11 cellular contexts compared by ENCODE assay signal in genomic region chr17:59558953-59559352, GRCh38. TPM values are rescaled to one million over a fixed set of nuclear protein-coding genes. Genes with fewer than 3 reads are reported as not detected.
DNase-seq lines count a peak whose midpoint lies in the region; ATAC-seq and TF ChIP-seq lines count a peak whose summit lies in the region.
"Had no signal": no experiment of that assay in that cellular context is flagged by ENCODE, and none has a peak within 500 bp of the region (broad histone marks: within the 10 kb centered on the region; RNA-seq: fewer than 3 reads in every experiment).

No MANE protein-coding gene starts in this region.

- intact Hi-C loops in CD4-positive, alpha-beta T cell (cut with DNase I, micrococcal nuclease) = no loop called here

- TF ChIP-seq CTCF in MM.1S (IDR thresholded peaks at IDR 0.05; ENCODE audit: low read length) = peak; percentile 19
- TF ChIP-seq CTCF in osteocyte (IDR thresholded peaks at IDR 0.05) = peak; percentile 59
- no peak for TF ChIP-seq CTCF in CD4-positive, alpha-beta T cell (IDR thresholded peaks at IDR 0.05)

- ATAC-seq in CD4-positive, alpha-beta T cell (ENCODE audit: poor library complexity) = no peak
- ATAC-seq in HG02798 (IDR thresholded peaks at IDR 0.05; ENCODE audit: poor library complexity, unreplicated experiment) (no peak), HG03097 (IDR thresholded peaks at IDR 0.05; ENCODE audit: low FRiP score, unreplicated experiment) (no peak)

- peaks cover 39% of the 10 kb centered on the region for H3K27me3 Mint-ChIP-seq in osteocyte (ENCODE audit: unreplicated experiment)
- no peaks in the 10 kb centered on the region for H3K27me3 Mint-ChIP-seq in CD4-positive, alpha-beta T cell

- no peak overlapping the region for H3K4me3 ChIP-seq in MM.1S (ENCODE audit: low read length)
- H3K4me3 ChIP-seq: SK-N-MC had no signal

- no peaks in the 10 kb centered on the region for H3K9me3 ChIP-seq in MM.1S (replicated peaks; ENCODE audit: insufficient read depth, low read length)
- no peaks in the 10 kb centered on the region for H3K9me3 ChIP-seq in CD4-positive, alpha-beta T cell (ENCODE audit: control insufficient read depth, low read length)

- H3K27ac ChIP-seq in MM.1S (ENCODE audit: low read length) = no peak overlapping the region
- H3K27ac ChIP-seq in CD4-positive, alpha-beta T cell (ENCODE audit: low read depth, low read length) = no peak overlapping the region
- H3K27ac ChIP-seq: SK-N-MC had no signal

- CTCF ChIA-PET in CD4-positive, alpha-beta T cell (lab: Charles Lee) = interaction anchor here (0.9 to 1.5 kb wide), 2 partner anchors 12 to 37 kb away, joined by 3 to 5 read pairs; no protein-coding TSS in a partner anchor

- no peaks in the 10 kb centered on the region for H3K36me3 Mint-ChIP-seq in osteocyte (ENCODE audit: unreplicated experiment)
- H3K36me3 Mint-ChIP-seq in CD4-positive, alpha-beta T cell (ENCODE audit: low read depth) = no peaks in the 10 kb centered on the region

- no peaks in the 10 kb centered on the region for H3K36me3 ChIP-seq in MM.1S (replicated peaks; ENCODE audit: insufficient read depth, low read length)

- DNase-seq in EH (ENCODE audit: low read depth) (peak; percentile 11), MM.1S (no peak), dedifferentiated amniotic fluid mesenchymal stem cell (ENCODE audit: extremely low spot score) (peak; percentile 36), osteocyte (ENCODE audit: extremely low spot score, unreplicated experiment) (no peak), DMS153 treated with DMSO at 0.1 percent for 48 hours (lab: John Stamatoyannopoulos, UW; ENCODE audit: unreplicated experiment) (no peak)
- DNase-seq in CD4-positive, alpha-beta T cell = no peak
- DNase-seq: NCI-H1436 treated with DMSO at 0.1 percent for 48 hours had no signal

- H3K4me3 Mint-ChIP-seq in osteocyte (ENCODE audit: unreplicated experiment) = no peak overlapping the region
- H3K4me3 Mint-ChIP-seq in CD4-positive, alpha-beta T cell = no peak overlapping the region
- H3K4me3 Mint-ChIP-seq: central memory CD8-positive, alpha-beta T cell had no signal

- H3K4me2 ChIP-seq in MM.1S (ENCODE audit: low read depth, low read length) = no peak overlapping the region

- POLR2A ChIA-PET in CD4-positive, alpha-beta T cell (lab: Charles Lee) = interaction anchor here (0.9 kb wide), 1 partner anchor 61 kb away, joined by 3 read pairs; the partner anchor contains the start of gene CLTC

- H3K27me3 ChIP-seq in MM.1S (replicated peaks; ENCODE audit: insufficient read depth, low read length) = no peaks in the 10 kb centered on the region
- H3K27me3 ChIP-seq in CD4-positive, alpha-beta T cell (ENCODE audit: control insufficient read depth, insufficient read depth, low read length) = no peaks in the 10 kb centered on the region

- H3K4me1 ChIP-seq in MM.1S (ENCODE audit: low read length) = no peaks in the 10 kb centered on the region

- H3K9ac ChIP-seq in MM.1S (ENCODE audit: low read length) = no peak overlapping the region

- H3K4me1 Mint-ChIP-seq in osteocyte (ENCODE audit: unreplicated experiment) = no peaks in the 10 kb centered on the region
- no peaks in the 10 kb centered on the region for H3K4me1 Mint-ChIP-seq in CD4-positive, alpha-beta T cell (ENCODE audit: low read depth)
- H3K4me1 Mint-ChIP-seq: central memory CD8-positive, alpha-beta T cell had no signal

- no peaks in the 10 kb centered on the region for H3K79me2 ChIP-seq in MM.1S (ENCODE audit: low read length)

- H3K9me2 ChIP-seq in MM.1S (replicated peaks; ENCODE audit: insufficient read depth, low read length) = no peaks in the 10 kb centered on the region

- no peaks in the 10 kb centered on the region for H3K9me3 Mint-ChIP-seq in osteocyte (ENCODE audit: unreplicated experiment)
- H3K9me3 Mint-ChIP-seq in CD4-positive, alpha-beta T cell = no peaks in the 10 kb centered on the region
- H3K9me3 Mint-ChIP-seq: central memory CD8-positive, alpha-beta T cell had no signal

- H2AFZ ChIP-seq in MM.1S (ENCODE audit: low read length) = no peak overlapping the region

- H4K20me1 ChIP-seq in MM.1S (ENCODE audit: insufficient read depth, low read length) = no peaks in the 10 kb centered on the region

- no peak overlapping the region for H3K27ac Mint-ChIP-seq in osteocyte (ENCODE audit: unreplicated experiment)
- H3K27ac Mint-ChIP-seq in CD4-positive, alpha-beta T cell = no peak overlapping the region

- no peaks in the 10 kb centered on the region for H3F3A ChIP-seq in MM.1S (ENCODE audit: insufficient read depth, low read length)

RNA-seq across cellular contexts. Expression of gene DHX40, which starts 6.5 kb away (rescaled TPM):
- total RNA-seq in osteocyte = 42.3 and 45.2 TPM in 2 replicates
- 10 to 100 TPM; 62.6 to 65.6 TPM for total RNA-seq in CD4-positive, alpha-beta T cell

Comparison
In these comparisons a context has a peak if more than half of its experiments do, and no peak if none do; other contexts are left out.
1. DNase-seq: peak in EH (single experiment) and dedifferentiated amniotic fluid mesenchymal stem cell (single experiment); none in MM.1S (single experiment), osteocyte (single experiment), DMS153 treated with DMSO at 0.1 percent for 48 hours (single experiment) and CD4-positive, alpha-beta T cell (0 of 10).